Comparison of ENCODE assay signal across 11 cellular contexts in the genomic region with DNA sequence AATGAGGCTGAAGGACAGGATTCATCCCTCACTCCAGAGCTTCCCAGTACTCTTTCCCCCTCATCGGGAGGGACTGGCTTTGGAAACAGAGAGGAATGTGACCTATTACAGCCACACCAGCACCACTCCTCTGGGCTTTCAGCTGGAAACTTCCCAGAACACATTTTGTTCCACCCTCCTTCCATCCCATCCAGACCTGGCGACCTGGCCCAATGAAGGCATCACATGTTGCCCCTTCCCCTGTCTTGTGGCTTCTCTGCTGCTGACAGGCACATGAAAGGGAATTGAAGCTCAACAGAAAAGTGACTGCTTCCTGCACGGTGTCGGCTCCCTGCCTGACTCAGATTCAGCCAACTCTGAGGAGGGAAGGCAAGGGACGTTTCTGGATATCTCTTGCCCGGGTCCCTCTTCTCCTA. TPM values are rescaled to one million over a fixed set of nuclear protein-coding genes. Genes with fewer than 3 reads are reported as not detected.
DNase-seq lines count a peak whose midpoint lies in the region; ATAC-seq, FAIRE-seq and TF ChIP-seq lines count a peak whose summit lies in the region.
"Had no signal": no experiment of that assay in that cellular context is flagged by ENCODE, and none has a peak within 500 bp of the region (broad histone marks: within the 10 kb centered on the region; RNA-seq: fewer than 3 reads in every experiment).

No MANE protein-coding gene starts in this region.

- H3K36me3 ChIP-seq in K562 (ENCODE audit: control insufficient read depth, insufficient read depth, low read length) (no peaks in the 10 kb centered on the region), left lung (no peaks in the 10 kb centered on the region), gastrocnemius medialis (no peaks in the 10 kb centered on the region)
- H3K36me3 ChIP-seq: cardiac muscle cell, HAP-1 had no signal

- 30% methylated on average over 6 of the region's 6 CpGs for WGBS in K562 (ENCODE audit: insufficient coverage, low coverage, missing lambda C conversion rate)

- H3K4me1 ChIP-seq in K562 (replicated peaks in 1 of 2; ENCODE audit: control insufficient read depth in 2 of 2, insufficient read depth in 2 of 2, low read length in 2 of 2) (peaks cover 0 to 11% of the 10 kb centered on the region in 2 experiments; a peak in 4 of 5 replicates), left lung (peaks cover 11 to 36% of the 10 kb centered on the region in 2 donors), gastrocnemius medialis (peaks cover 34 to 38% of the 10 kb centered on the region in 2 donors)
- H3K4me1 ChIP-seq: HAP-1 had no signal

- CTCF ChIA-PET in K562 (lab: Yijun Ruan, JAX; ENCODE audit: low intra/inter-chr PET ratio), result no interaction called here

- H3K27me3 ChIP-seq in K562 (ENCODE audit: control insufficient read depth in 2 of 2, insufficient read depth in 2 of 2, low read length in 2 of 2) (no peaks in the 10 kb centered on the region; a peak in 2 of 5 replicates), left lung (peaks cover 0 to 9% of the 10 kb centered on the region in 2 donors), gastrocnemius medialis (no peaks in the 10 kb centered on the region)
- H3K27me3 ChIP-seq: cardiac muscle cell had no signal

- BruUV-seq in K562 (replicated peaks; lab: Mats Ljungman, UMichigan), result no TSS peak

- H3K9ac ChIP-seq in K562 (ENCODE audit: insufficient read depth in 1 of 2, low read depth in 2 of 2, low read length in 2 of 2), result no peak overlapping the region; a peak in 1 of 4 replicates

- H3K27ac ChIP-seq in K562 (ENCODE audit: extremely low read depth, low read depth, low read length) (no peak overlapping the region), left lung (peak overlapping the region; percentile 40 to 69), gastrocnemius medialis (peak overlapping the region; percentile 84 to 92 (median 88))
- H3K27ac ChIP-seq: cardiac muscle cell had no signal

- no peaks in the 10 kb centered on the region for H3K79me2 ChIP-seq in K562 (ENCODE audit: control insufficient read depth, insufficient read depth, low read length)

- H3K4me2 ChIP-seq in K562 (ENCODE audit: insufficient read depth, low read length), result no peak overlapping the region

- TF ChIP-seq CTCF in K562 (IDR thresholded peaks at IDR 0.05 in 2 of 3, conservative IDR thresholded peaks at IDR 0.05 in 1 of 3; ENCODE audit: insufficient read depth in 2 of 3, low read depth in 1 of 3, low read length in 3 of 3), result no peak
- no peak for TF ChIP-seq CTCF in left lung (IDR thresholded peaks at IDR 0.05)
- TF ChIP-seq CTCF in gastrocnemius medialis (IDR thresholded peaks at IDR 0.05 in 4 of 5, conservative IDR thresholded peaks at IDR 0.05 in 1 of 5), result no peak

- H3K9me3 ChIP-seq in K562 (replicated peaks; ENCODE audit: control insufficient read depth, insufficient read depth, low read depth, low read length) (no peaks in the 10 kb centered on the region), left lung (no peaks in the 10 kb centered on the region), gastrocnemius medialis (no peaks in the 10 kb centered on the region)
- H3K9me3 ChIP-seq: HAP-1 had no signal

- TF ChIP-seq EP300 in K562 (IDR thresholded peaks at IDR 0.05; ENCODE audit: low read length), result no peak

- H3K9me1 ChIP-seq in K562 (ENCODE audit: control insufficient read depth, insufficient read depth, low read length), result no peaks in the 10 kb centered on the region

- TF ChIP-seq POLR2A in K562 (conservative IDR thresholded peaks at IDR 0.05), result no peak
- no peak for TF ChIP-seq POLR2A in gastrocnemius medialis (IDR thresholded peaks at IDR 0.05)

- DNase-seq in Ammon's horn (ENCODE audit: low spot score), result peak; percentile 43
- no peak for DNase-seq in K562 (ENCODE audit: extremely low read depth in 1 of 4, low spot score in 3 of 4)
- DNase-seq in left lung, result no peak
- DNase-seq in gastrocnemius medialis, result peak; percentile 72 to 78
- no peak for DNase-seq in NAMALWA (ENCODE audit: low spot score)
- no peak for DNase-seq in NCI-H1694 treated with DMSO at 0.1 percent for 48 hours (lab: John Stamatoyannopoulos, UW)
- DNase-seq: activated T-cell treated with anti-CD3 and anti-CD28 coated beads, Interleukin-2, amount 50 U/mL, for 24 hours had no signal

- peak; percentile 52 for ATAC-seq in K562
- ATAC-seq in left lung, result peak; percentile 17
- ATAC-seq in gastrocnemius medialis, result peak; percentile 57 to 70
- ATAC-seq in GM18519 (IDR thresholded peaks at IDR 0.05; ENCODE audit: low FRiP score, unreplicated experiment), result no peak
- no peak for ATAC-seq in GM18867 (IDR thresholded peaks at IDR 0.05; ENCODE audit: unreplicated experiment)

- H4K20me1 ChIP-seq in K562 (replicated peaks; ENCODE audit: control insufficient read depth, insufficient read depth, low read length), result no peaks in the 10 kb centered on the region

- in situ Hi-C loops in K562 (cut with MboI) (no loop called here), gastrocnemius medialis (cut with MboI; ENCODE audit: low sequenced_read_pairs in 4 of 4) (loop anchor here in 1 of 4 donors (25.0 kb wide), 1 partner anchor 137 kb away; a partner anchor contains a TSS)

- TF ChIP-seq RAD21 in K562 (CRISPR knock-in tag; conservative IDR thresholded peaks at IDR 0.05 in 1 of 2, IDR thresholded peaks at IDR 0.05 in 1 of 2), result no peak

- intact Hi-C loops in K562 (cut with micrococcal nuclease) (no loop called here), left lung (cut with DNase I) (no loop called here), gastrocnemius medialis (cut with DNase I; ENCODE audit: low total_unique reads) (no loop called here)

- POLR2A ChIA-PET in K562 (lab: Yijun Ruan, JAX), result interaction anchor here (1.1 to 1.3 kb wide), 2 partner anchors 15 to 17 kb away, joined by 3 to 4 read pairs; no protein-coding TSS in a partner anchor

- FAIRE-seq in K562 (lab: Jason Lieb, UNC), result no peak

- H2AFZ ChIP-seq in K562 (ENCODE audit: low read depth, low read length), result peak overlapping the region; percentile 81

- H3K4me3 ChIP-seq in K562, result no peak overlapping the region
- no peak overlapping the region for H3K4me3 ChIP-seq in left lung
- peak overlapping the region; percentile 18 to 47 (median 39) for H3K4me3 ChIP-seq in gastrocnemius medialis
- H3K4me3 ChIP-seq: cardiac muscle cell, HAP-1 had no signal

TF ChIP-seq in K562, 482 proteins besides CTCF, POLR2A, EP300 and RAD21 (continues in another document):
- TF ChIP-seq, protein P1, sequence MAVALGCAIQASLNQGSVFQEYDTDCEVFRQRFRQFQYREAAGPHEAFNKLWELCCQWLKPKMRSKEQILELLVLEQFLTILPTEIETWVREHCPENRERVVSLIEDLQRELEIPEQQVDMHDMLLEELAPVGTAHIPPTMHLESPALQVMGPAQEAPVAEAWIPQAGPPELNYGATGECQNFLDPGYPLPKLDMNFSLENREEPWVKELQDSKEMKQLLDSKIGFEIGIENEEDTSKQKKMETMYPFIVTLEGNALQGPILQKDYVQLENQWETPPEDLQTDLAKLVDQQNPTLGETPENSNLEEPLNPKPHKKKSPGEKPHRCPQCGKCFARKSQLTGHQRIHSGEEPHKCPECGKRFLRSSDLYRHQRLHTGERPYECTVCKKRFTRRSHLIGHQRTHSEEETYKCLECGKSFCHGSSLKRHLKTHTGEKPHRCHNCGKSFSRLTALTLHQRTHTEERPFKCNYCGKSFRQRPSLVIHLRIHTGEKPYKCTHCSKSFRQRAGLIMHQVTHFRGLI (CRISPR knock-in tag; IDR thresholded peaks at IDR 0.05), result no peak
- TF ChIP-seq, protein P2, sequence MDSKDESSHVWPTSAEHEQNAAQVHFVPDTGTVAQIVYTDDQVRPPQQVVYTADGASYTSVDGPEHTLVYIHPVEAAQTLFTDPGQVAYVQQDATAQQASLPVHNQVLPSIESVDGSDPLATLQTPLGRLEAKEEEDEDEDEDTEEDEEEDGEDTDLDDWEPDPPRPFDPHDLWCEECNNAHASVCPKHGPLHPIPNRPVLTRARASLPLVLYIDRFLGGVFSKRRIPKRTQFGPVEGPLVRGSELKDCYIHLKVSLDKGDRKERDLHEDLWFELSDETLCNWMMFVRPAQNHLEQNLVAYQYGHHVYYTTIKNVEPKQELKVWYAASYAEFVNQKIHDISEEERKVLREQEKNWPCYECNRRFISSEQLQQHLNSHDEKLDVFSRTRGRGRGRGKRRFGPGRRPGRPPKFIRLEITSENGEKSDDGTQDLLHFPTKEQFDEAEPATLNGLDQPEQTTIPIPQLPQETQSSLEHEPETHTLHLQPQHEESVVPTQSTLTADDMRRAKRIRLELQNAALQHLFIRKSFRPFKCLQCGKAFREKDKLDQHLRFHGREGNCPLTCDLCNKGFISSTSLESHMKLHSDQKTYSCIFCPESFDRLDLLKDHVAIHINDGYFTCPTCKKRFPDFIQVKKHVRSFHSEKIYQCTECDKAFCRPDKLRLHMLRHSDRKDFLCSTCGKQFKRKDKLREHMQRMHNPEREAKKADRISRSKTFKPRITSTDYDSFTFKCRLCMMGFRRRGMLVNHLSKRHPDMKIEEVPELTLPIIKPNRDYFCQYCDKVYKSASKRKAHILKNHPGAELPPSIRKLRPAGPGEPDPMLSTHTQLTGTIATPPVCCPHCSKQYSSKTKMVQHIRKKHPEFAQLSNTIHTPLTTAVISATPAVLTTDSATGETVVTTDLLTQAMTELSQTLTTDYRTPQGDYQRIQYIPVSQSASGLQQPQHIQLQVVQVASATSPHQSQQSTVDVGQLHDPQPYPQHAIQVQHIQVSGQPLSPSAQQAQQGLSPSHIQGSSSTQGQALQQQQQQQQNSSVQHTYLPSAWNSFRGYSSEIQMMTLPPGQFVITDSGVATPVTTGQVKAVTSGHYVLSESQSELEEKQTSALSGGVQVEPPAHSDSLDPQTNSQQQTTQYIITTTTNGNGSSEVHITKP (IDR thresholded peaks at IDR 0.05; ENCODE audit: partially characterized antibody), result peak; percentile 64

RNA-seq across cellular contexts. Expression of a gene that starts 19.1 kb away (rescaled TPM):
- total RNA-seq in K562 (2011; cell fraction: chromatin; rRNA removed; ENCODE audit: low replicate concordance), result 0.07 and 0.23 TPM in 2 replicates
- total RNA-seq in K562 (2011; cell fraction: nucleolus; rRNA removed), result 0.17 and 0.26 TPM in 2 replicates
- total RNA-seq in K562 (2011; cell fraction: nucleoplasm; rRNA removed), result 0.15 TPM in 2 replicates
- 0.04 TPM in 1 of 2 replicates, not detected in the other for total RNA-seq in K562 (2014; rRNA removed)
- total RNA-seq in K562 (2014; rRNA removed; fragmentation: Illumina TruSeq; extraction: Trizol), result 0.07 and 0.22 TPM in 2 replicates
- total RNA-seq in K562 (2015; rRNA removed; fragmentation: Illumina TruSeq; extraction: Trizol), result 0.08 and 0.11 TPM in 2 replicates
- 0.22 and 0.27 TPM in 2 replicates for total RNA-seq in K562 (2021)
- polyA plus RNA-seq in K562 (2011; rRNA removed), result 0.11 and 0.14 TPM in 2 replicates
- polyA plus RNA-seq in K562 (2011; cell fraction: cytosol; rRNA removed), result 0.10 and 0.16 TPM in 2 replicates
- polyA plus RNA-seq in K562 (2011; cell fraction: nucleus; rRNA removed), result 0.10 TPM in 2 replicates
- polyA plus RNA-seq in K562 (2012), result 0.08 and 0.15 TPM in 2 replicates
- 0.07 and 0.10 TPM in 2 replicates for polyA plus RNA-seq in K562 (2014; fragmentation: Illumina TruSeq; extraction: Trizol)
- polyA plus RNA-seq in K562 (2014; fragmentation: Nextera tagmentation; extraction: Ambion mirVana), result under 1 TPM; 0.01 TPM
- 0.01 TPM in 1 of 2 replicates, not detected in the other for polyA plus RNA-seq in K562 (2014; rRNA removed)
- polyA minus RNA-seq in K562 (2011; rRNA and poly(A)+ RNA removed), result 0.07 and 0.45 TPM in 2 replicates
- not detected in 2 replicates for polyA minus RNA-seq in K562 (2011; cell fraction: cytosol; rRNA and poly(A)+ RNA removed)
- under 0.01 and 0.11 TPM in 2 replicates for polyA minus RNA-seq in K562 (2011; cell fraction: nucleus; rRNA and poly(A)+ RNA removed)
- total RNA-seq in left lung, result 10 to 100 TPM; 17.0 to 17.5 TPM
- total RNA-seq in gastrocnemius medialis, result 1 to 10 TPM; 1.6 to 7.6 (median 3.6) TPM

Comparison
In these comparisons a context has a peak if more than half of its experiments do, and no peak if none do; other contexts are left out.
1. DNase-seq: peak in Ammon's horn (single experiment) and gastrocnemius medialis (2 of 2); none in K562 (0 of 4), left lung (0 of 2), NAMALWA (single experiment) and NCI-H1694 treated with DMSO at 0.1 percent for 48 hours (single experiment).
2. ATAC-seq: peak in K562 (single experiment), left lung (single experiment) and gastrocnemius medialis (2 of 2); none in GM18519 (single experiment) and GM18867 (single experiment).
3. H3K4me3 ChIP-seq: peak in gastrocnemius medialis (4 of 4); none in K562 (single experiment) and left lung (0 of 2).